In the genomic region with DNA sequence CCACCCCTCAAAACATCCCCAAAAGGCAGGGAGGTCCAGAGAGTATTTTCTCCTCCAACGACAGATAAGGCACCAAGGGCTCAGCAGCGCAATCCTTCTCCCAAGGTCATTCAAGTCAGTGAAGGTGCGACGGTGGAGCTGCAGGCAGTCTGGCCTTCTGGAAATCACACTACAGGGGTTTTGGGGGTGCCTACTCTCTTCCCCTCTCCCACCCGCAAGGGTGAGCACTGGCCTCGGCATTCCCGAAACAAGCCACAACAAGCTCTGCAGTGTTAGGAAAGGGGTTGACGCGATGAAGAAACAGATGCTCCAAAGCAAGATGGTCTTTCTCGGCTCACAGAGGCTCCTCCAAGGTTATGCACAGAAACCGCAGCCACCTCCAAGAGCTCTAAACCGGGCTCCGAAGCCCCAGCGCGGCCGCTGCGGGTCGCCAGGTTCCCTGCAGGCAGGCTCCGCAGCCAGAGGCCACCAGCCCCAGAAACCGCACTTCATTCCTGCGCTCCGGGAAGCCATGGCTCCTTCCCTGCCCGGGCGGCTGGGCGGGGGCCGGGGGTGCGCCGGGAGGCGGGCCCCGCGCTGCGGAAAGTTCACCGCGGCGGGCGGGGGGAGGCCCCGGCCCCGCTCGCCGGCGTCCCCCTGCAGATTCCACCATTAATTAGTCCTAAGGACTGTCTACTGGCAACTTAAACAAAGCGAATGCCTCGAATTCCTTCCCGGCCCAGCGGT, we compare ENCODE assay signal across 8 cellular contexts. TPM values are rescaled to one million over a fixed set of nuclear protein-coding genes. Genes with fewer than 3 reads are reported as not detected.
DNase-seq lines count a peak whose midpoint lies in the region; ATAC-seq and TF ChIP-seq lines count a peak whose summit lies in the region.

No MANE protein-coding gene starts in this region.

- peaks cover 2% of the 10 kb centered on the region for H3K27me3 Mint-ChIP-seq in activated CD4-positive, alpha-beta memory T cell treated with anti-CD3 and anti-CD28 coated beads, Interleukin-2, amount 10 ng/mL, durations not matched to agents 7 days and 5 days

- TF ChIP-seq POLR2A in stomach (IDR thresholded peaks at IDR 0.05): no peak

- no peak for TF ChIP-seq EP300 in stomach (IDR thresholded peaks at IDR 0.05)

- H3K4me3 Mint-ChIP-seq in activated CD4-positive, alpha-beta memory T cell treated with anti-CD3 and anti-CD28 coated beads, Interleukin-2, amount 10 ng/mL, durations not matched to agents 7 days and 5 days: peak overlapping the region; percentile 91

- TF ChIP-seq CTCF in LNCaP clone FGC (IDR thresholded peaks at IDR 0.05; ENCODE audit: control insufficient read depth, extremely low read depth, insufficient read depth) (no peak), stomach (IDR thresholded peaks at IDR 0.05) (no peak)

- WGBS in stomach, 5 donors: 1 to 2% (median 2%) methylated on average over 14 to 45 of the region's 45 CpGs

- H3K4me3 ChIP-seq in LNCaP clone FGC (ENCODE audit: low read depth, low read length) (peak overlapping the region; percentile 71), stomach (peak overlapping the region; percentile 74 to 86 (median 77))

- DNase-seq in DMS79 treated with DMSO at 0.1 percent for 48 hours (lab: John Stamatoyannopoulos, UW): peak; percentile 27
- no peak for DNase-seq in DMS79 (lab: John Stamatoyannopoulos, UW)
- no peak for DNase-seq in LNCaP clone FGC (ENCODE audit: low read depth)
- DNase-seq in activated CD4-positive, alpha-beta memory T cell treated with anti-CD3 and anti-CD28 coated beads, Interleukin-2, amount 10 ng/mL, durations not matched to agents 7 days and 5 days: peak; percentile 46
- DNase-seq in effector CD8-positive, alpha-beta T cell (lab: John Stamatoyannopoulos, UW): peak; percentile 21
- peak; percentile 28 for DNase-seq in medulla oblongata (ENCODE audit: extremely low spot score)
- DNase-seq in stomach: peak; percentile 54

- no peaks in the 10 kb centered on the region for H3K36me3 ChIP-seq in stomach

- POLR2A ChIA-PET in activated CD4-positive, alpha-beta memory T cell treated with anti-CD3 and anti-CD28 coated beads, Interleukin-2, amount 10 ng/mL, durations not matched to agents 7 days and 5 days (lab: Charles Lee): interaction anchor here (0.7 to 5.0 kb wide), 12 partner anchors 8 to 72 kb away, joined by 3 to 26 read pairs (median 4); no protein-coding TSS in a partner anchor

- no peak overlapping the region for H3K27ac Mint-ChIP-seq in activated CD4-positive, alpha-beta memory T cell treated with anti-CD3 and anti-CD28 coated beads, Interleukin-2, amount 10 ng/mL, durations not matched to agents 7 days and 5 days

- H3K9me3 Mint-ChIP-seq in activated CD4-positive, alpha-beta memory T cell treated with anti-CD3 and anti-CD28 coated beads, Interleukin-2, amount 10 ng/mL, durations not matched to agents 7 days and 5 days: no peaks in the 10 kb centered on the region

- ATAC-seq in HG02678 (IDR thresholded peaks at IDR 0.05; ENCODE audit: unreplicated experiment): no peak

- CTCF ChIA-PET in activated CD4-positive, alpha-beta memory T cell treated with anti-CD3 and anti-CD28 coated beads, Interleukin-2, amount 10 ng/mL, durations not matched to agents 7 days and 5 days (lab: Charles Lee): interaction anchor here (1.4 to 4.5 kb wide), 3 partner anchors 17 to 68 kb away, joined by 6 to 25 read pairs (median 17); no protein-coding TSS in a partner anchor

- peaks cover 8 to 48% (median 21%) of the 10 kb centered on the region in 4 donors for H3K4me1 ChIP-seq in stomach

- intact Hi-C loops in stomach (cut with DNase I; ENCODE audit: low total_unique reads): no loop called here

- H3K27ac ChIP-seq in stomach: peak overlapping the region; percentile 89 to 96 (median 92)

- H3K4me1 Mint-ChIP-seq in activated CD4-positive, alpha-beta memory T cell treated with anti-CD3 and anti-CD28 coated beads, Interleukin-2, amount 10 ng/mL, durations not matched to agents 7 days and 5 days: peaks cover 28% of the 10 kb centered on the region

- H3K27me3 ChIP-seq in stomach: no peaks in the 10 kb centered on the region

- H3K36me3 Mint-ChIP-seq in activated CD4-positive, alpha-beta memory T cell treated with anti-CD3 and anti-CD28 coated beads, Interleukin-2, amount 10 ng/mL, durations not matched to agents 7 days and 5 days (ENCODE audit: low read depth): peaks cover 2% of the 10 kb centered on the region

- H3K9me3 ChIP-seq in stomach: no peaks in the 10 kb centered on the region

RNA-seq across cellular contexts. Expression of a gene that starts 1.1 kb away (rescaled TPM):
- total RNA-seq in activated CD4-positive, alpha-beta memory T cell treated with anti-CD3 and anti-CD28 coated beads, Interleukin-2, amount 10 ng/mL, durations not matched to agents 7 days and 5 days: 10 to 100 TPM; 19.4 to 21.8 TPM
- total RNA-seq in stomach: 10 to 100 TPM; 12.5 to 20.4 (median 19.3) TPM
- 1 to 10 TPM; 2.6 to 4.9 (median 3.7) TPM for polyA plus RNA-seq in stomach

RNA-seq across cellular contexts. Expression of a gene that starts 49.8 kb away (rescaled TPM):
- not detected for total RNA-seq in activated CD4-positive, alpha-beta memory T cell treated with anti-CD3 and anti-CD28 coated beads, Interleukin-2, amount 10 ng/mL, durations not matched to agents 7 days and 5 days
- under 1 TPM in 1 of 5 donors, not detected in 4; 0.58 TPM for total RNA-seq in stomach
- polyA plus RNA-seq in stomach: under 1 TPM in 1 of 3 donors, not detected in 2; 0.19 TPM

Comparison
In these comparisons a context has a peak if more than half of its experiments do, and no peak if none do; other contexts are left out.
1. DNase-seq: peak in DMS79 treated with DMSO at 0.1 percent for 48 hours (single experiment), activated CD4-positive, alpha-beta memory T cell treated with anti-CD3 and anti-CD28 coated beads, Interleukin-2, amount 10 ng/mL, durations not matched to agents 7 days and 5 days (single experiment), effector CD8-positive, alpha-beta T cell (single experiment), medulla oblongata (single experiment) and stomach (single experiment); none in DMS79 (single experiment) and LNCaP clone FGC (single experiment).